Comparison of ENCODE assay signal across 8 cellular contexts in the genomic region with DNA sequence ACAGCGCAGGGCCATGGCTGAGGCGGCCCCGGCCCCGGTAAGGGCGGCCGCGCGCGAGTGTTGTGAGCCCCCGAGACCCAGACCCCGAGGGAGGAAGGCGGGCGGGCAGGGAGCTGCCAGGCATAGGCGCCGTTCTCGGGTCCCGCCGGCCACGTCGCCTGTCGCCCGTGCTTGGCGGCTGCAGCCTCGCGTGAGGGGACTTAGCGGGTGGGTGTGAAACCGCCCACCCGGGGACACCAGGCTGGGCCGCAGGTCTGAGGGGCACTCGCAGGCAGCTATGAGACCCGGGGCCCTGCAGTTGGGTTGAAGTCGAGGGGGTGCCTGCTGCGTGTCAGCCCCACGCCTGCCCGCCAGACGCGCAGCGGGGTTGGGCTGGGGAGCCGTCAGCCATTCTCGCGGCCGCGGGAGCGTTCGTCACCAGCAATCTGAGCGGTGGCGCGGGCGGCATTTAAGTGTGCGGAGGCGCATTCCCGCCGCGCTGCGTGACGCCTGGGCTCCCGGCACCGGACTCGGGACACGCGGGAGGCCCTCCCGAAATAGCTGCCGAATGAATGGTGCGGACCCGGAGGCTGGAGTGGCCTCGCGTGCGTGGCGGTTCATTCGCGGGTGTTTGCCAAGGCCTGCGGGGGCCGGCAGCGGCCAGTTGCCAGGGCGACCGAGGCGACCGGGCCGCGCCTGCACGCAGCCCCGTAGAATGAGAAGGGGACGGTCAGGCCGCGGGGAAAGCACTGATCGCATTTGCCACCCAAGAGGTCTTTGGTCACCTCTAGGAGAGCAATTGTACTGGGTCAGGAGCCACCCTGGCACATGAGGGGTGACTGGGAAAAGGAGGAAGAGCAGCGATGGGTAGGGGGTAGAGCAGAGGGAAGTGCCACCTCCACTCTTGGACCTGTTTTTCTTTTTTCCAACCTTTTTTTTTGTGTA. TPM values are rescaled to one million over a fixed set of nuclear protein-coding genes. Genes with fewer than 3 reads are reported as not detected.
DNase-seq lines count a peak whose midpoint lies in the region; ATAC-seq and TF ChIP-seq lines count a peak whose summit lies in the region.

No MANE protein-coding gene starts in this region.

- peak; percentile 38 for ATAC-seq in GM18907 (IDR thresholded peaks at IDR 0.05; ENCODE audit: unreplicated experiment)
- ATAC-seq in HG03135 (IDR thresholded peaks at IDR 0.05; ENCODE audit: unreplicated experiment) = peak; percentile 36

- no peaks in the 10 kb centered on the region for H3K9me3 Mint-ChIP-seq in nephron

- peak overlapping the region; percentile 58 to 92 (median 82) for H3K27ac Mint-ChIP-seq in nephron

- H3K36me3 Mint-ChIP-seq in nephron (ENCODE audit: low read depth) = peaks cover 9% of the 10 kb centered on the region

- TF ChIP-seq CTCF in AG10803 (conservative IDR thresholded peaks at IDR 0.05; ENCODE audit: low read length) = no peak
- TF ChIP-seq CTCF in fibroblast of villous mesenchyme (IDR thresholded peaks at IDR 0.05; ENCODE audit: insufficient read depth, low read depth, low read length) = no peak
- TF ChIP-seq CTCF in nephron (IDR thresholded peaks at IDR 0.05; ENCODE audit: unreplicated experiment in 3 of 3) = no peak

- H3K27me3 Mint-ChIP-seq in nephron (ENCODE audit: low read depth) = no peaks in the 10 kb centered on the region

- DNase-seq in AG10803 (ENCODE audit: low read depth) = peak; percentile 54
- DNase-seq in OCI-M1 (lab: John Stamatoyannopoulos, UW) = peak; percentile 51
- DNase-seq in activated effector memory CD4-positive, alpha-beta T cell treated with anti-CD3 and anti-CD28 coated beads, Interleukin-2, amount 50 U/mL, for 16 hours = peak; percentile 89
- DNase-seq in fibroblast of villous mesenchyme (ENCODE audit: low read depth) = peak; percentile 69
- peak in 34 of 49 donors; percentile 11 to 72 (median 44) for DNase-seq in substantia nigra (lab: John Stamatoyannopoulos, UW)

- H3K4me3 ChIP-seq in AG10803 (ENCODE audit: low read length) (peak overlapping the region; percentile 81), fibroblast of villous mesenchyme (ENCODE audit: low read depth, low read length) (peak overlapping the region; percentile 84)

- peak overlapping the region; percentile 87 to 89 (median 88) for H3K4me3 Mint-ChIP-seq in nephron

- peak overlapping the region; percentile 53 for H3K27ac ChIP-seq in substantia nigra (ENCODE audit: low read depth, low read length, poor library complexity, severe bottlenecking)

- peaks cover 5% of the 10 kb centered on the region for H3K4me1 Mint-ChIP-seq in nephron

RNA-seq across cellular contexts. Expression of gene ZNF398, which starts 0.7 kb away (rescaled TPM):
- 16.1 and 18.6 TPM in 2 replicates for total RNA-seq in fibroblast of villous mesenchyme

RNA-seq across cellular contexts. Expression of gene ZNF425, which starts 21.9 kb away (rescaled TPM):
- 2.9 and 3.5 TPM in 2 replicates for total RNA-seq in fibroblast of villous mesenchyme

RNA-seq across cellular contexts. Expression of gene ZNF282, which starts 47.4 kb away (rescaled TPM):
- 19.0 and 21.6 TPM in 2 replicates for total RNA-seq in fibroblast of villous mesenchyme

RNA-seq across cellular contexts. Expression of gene ZNF786, which starts 57.5 kb away (rescaled TPM):
- 6.1 and 9.1 TPM in 2 replicates for total RNA-seq in fibroblast of villous mesenchyme

Comparison
In these comparisons a context has a peak if more than half of its experiments do, and no peak if none do; other contexts are left out.
1. Peak in every context shown above with its lines: DNase-seq, ATAC-seq, H3K4me3 ChIP-seq and H3K27ac ChIP-seq.